In the genomic region with DNA sequence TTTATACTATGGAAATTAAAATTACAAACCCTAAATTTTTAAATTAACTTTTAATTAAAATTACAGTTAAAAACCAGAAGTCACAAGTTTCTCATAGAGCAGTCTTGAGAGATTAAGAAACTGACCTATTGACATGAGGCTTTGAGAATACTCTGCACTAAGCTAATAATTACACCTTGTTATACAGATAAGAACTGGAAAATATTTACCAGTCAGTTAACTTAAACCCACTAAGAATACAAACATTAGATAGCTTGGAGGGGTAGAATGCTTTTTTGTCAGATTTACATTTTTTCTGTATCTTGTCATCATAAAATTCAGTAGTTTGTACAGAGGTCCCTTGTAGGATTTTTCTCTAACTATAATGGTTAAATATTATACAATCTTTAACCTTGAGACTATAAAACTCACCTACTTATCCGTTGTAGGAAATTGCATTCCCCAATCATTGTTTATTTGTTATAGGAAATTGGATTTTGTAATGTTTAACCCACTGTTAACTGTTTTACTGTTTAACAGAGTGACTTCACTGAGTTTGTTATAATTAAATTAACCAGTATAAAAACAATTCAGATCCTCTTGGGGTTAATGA, we compare ENCODE assay signal across 1 cellular context.
A peak's percentile ranks its signal among the peaks of the same experiment; 100 is the strongest.
TF ChIP-seq lines count a peak whose summit lies in the region.

No MANE protein-coding gene starts in this region.

TF ChIP-seq in HepG2, 621 proteins besides CTCF, POLR2A, EP300 and RAD21 (continued from another document and continues in another):
- TF ChIP-seq, protein P1, sequence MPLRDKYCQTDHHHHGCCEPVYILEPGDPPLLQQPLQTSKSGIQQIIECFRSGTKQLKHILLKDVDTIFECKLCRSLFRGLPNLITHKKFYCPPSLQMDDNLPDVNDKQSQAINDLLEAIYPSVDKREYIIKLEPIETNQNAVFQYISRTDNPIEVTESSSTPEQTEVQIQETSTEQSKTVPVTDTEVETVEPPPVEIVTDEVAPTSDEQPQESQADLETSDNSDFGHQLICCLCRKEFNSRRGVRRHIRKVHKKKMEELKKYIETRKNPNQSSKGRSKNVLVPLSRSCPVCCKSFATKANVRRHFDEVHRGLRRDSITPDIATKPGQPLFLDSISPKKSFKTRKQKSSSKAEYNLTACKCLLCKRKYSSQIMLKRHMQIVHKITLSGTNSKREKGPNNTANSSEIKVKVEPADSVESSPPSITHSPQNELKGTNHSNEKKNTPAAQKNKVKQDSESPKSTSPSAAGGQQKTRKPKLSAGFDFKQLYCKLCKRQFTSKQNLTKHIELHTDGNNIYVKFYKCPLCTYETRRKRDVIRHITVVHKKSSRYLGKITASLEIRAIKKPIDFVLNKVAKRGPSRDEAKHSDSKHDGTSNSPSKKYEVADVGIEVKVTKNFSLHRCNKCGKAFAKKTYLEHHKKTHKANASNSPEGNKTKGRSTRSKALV (CRISPR knock-in tag; IDR thresholded peaks at IDR 0.05) = 0 out of 2 replicates have a peak, but pooled peaks have one; percentile 40
- TF ChIP-seq ZMYM2 (CRISPR knock-in tag; IDR thresholded peaks at IDR 0.05) (no peak), ZNF577 (CRISPR knock-in tag; IDR thresholded peaks at IDR 0.05; ENCODE audit: borderline replicate concordance, low read depth) (no peak), TOPORS (CRISPR knock-in tag; IDR thresholded peaks at IDR 0.05) (no peak), HNRNPK (IDR thresholded peaks at IDR 0.05; ENCODE audit: low read depth, low read length, poor library complexity, severe bottlenecking) (no peak), NR3C1 (CRISPR knock-in tag; IDR thresholded peaks at IDR 0.05) (no peak), FIP1L1 (IDR thresholded peaks at IDR 0.05; ENCODE audit: borderline replicate concordance, insufficient read depth, low read depth, low read length) (no peak), ZNF431 (CRISPR knock-in tag; IDR thresholded peaks at IDR 0.05; ENCODE audit: borderline replicate concordance, low read depth) (no peak), ZNF232 (CRISPR knock-in tag; IDR thresholded peaks at IDR 0.05; ENCODE audit: borderline replicate concordance) (no peak), HDAC6 (IDR thresholded peaks at IDR 0.05; ENCODE audit: low read depth, low read length) (no peak), MIXL1 (CRISPR knock-in tag; IDR thresholded peaks at IDR 0.05) (peak; percentile 42; the same call in 1 of the 2 replicates), GABPA (IDR thresholded peaks at IDR 0.05; ENCODE audit: low read depth, low read length) (no peak), GABPA (CRISPR knock-in tag; IDR thresholded peaks at IDR 0.05; ENCODE audit: low read depth) (no peak), NR2F2 (IDR thresholded peaks at IDR 0.05; ENCODE audit: borderline replicate concordance, low read depth) (peak; percentile 93), ZNF260 (CRISPR knock-in tag; IDR thresholded peaks at IDR 0.05; ENCODE audit: borderline replicate concordance, low read depth) (no peak), ZNF20 (CRISPR knock-in tag; IDR thresholded peaks at IDR 0.05) (no peak), CC2D1A (CRISPR knock-in tag; IDR thresholded peaks at IDR 0.05) (no peak), SRSF1 (optimal IDR thresholded peaks at IDR 0.05; ENCODE audit: low read depth, low read length) (no peak), ADNP (CRISPR knock-in tag; IDR thresholded peaks at IDR 0.05) (no peak), NPAS2 (CRISPR knock-in tag; IDR thresholded peaks at IDR 0.05; ENCODE audit: borderline replicate concordance) (no peak), SALL1 (CRISPR knock-in tag; IDR thresholded peaks at IDR 0.05) (no peak), ZNF772 (CRISPR knock-in tag; IDR thresholded peaks at IDR 0.05) (no peak), ONECUT2 (CRISPR knock-in tag; IDR thresholded peaks at IDR 0.05) (no peak), DMAP1 (CRISPR knock-in tag; IDR thresholded peaks at IDR 0.05) (no peak), NR2F6 (IDR thresholded peaks at IDR 0.05) (peak; percentile 89), NR2F6 (CRISPR knock-in tag; IDR thresholded peaks at IDR 0.05) (peak; percentile 71), FOXK2 (IDR thresholded peaks at IDR 0.05) (no peak), MED8 (CRISPR knock-in tag; IDR thresholded peaks at IDR 0.05; ENCODE audit: insufficient replicate concordance) (no peak), ZNF781 (CRISPR knock-in tag; IDR thresholded peaks at IDR 0.05; ENCODE audit: borderline replicate concordance, not compliant biosample characterization) (no peak), ZFX (CRISPR knock-in tag; IDR thresholded peaks at IDR 0.05; ENCODE audit: low read depth) (no peak), ZFP62 (CRISPR knock-in tag; IDR thresholded peaks at IDR 0.05) (no peak), SAFB2 (CRISPR knock-in tag; IDR thresholded peaks at IDR 0.05; ENCODE audit: borderline replicate concordance, low read depth) (no peak)
- TF ChIP-seq, protein P2, sequence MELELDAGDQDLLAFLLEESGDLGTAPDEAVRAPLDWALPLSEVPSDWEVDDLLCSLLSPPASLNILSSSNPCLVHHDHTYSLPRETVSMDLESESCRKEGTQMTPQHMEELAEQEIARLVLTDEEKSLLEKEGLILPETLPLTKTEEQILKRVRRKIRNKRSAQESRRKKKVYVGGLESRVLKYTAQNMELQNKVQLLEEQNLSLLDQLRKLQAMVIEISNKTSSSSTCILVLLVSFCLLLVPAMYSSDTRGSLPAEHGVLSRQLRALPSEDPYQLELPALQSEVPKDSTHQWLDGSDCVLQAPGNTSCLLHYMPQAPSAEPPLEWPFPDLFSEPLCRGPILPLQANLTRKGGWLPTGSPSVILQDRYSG (CRISPR knock-in tag; IDR thresholded peaks at IDR 0.05) = no peak
- TF ChIP-seq, protein P3, sequence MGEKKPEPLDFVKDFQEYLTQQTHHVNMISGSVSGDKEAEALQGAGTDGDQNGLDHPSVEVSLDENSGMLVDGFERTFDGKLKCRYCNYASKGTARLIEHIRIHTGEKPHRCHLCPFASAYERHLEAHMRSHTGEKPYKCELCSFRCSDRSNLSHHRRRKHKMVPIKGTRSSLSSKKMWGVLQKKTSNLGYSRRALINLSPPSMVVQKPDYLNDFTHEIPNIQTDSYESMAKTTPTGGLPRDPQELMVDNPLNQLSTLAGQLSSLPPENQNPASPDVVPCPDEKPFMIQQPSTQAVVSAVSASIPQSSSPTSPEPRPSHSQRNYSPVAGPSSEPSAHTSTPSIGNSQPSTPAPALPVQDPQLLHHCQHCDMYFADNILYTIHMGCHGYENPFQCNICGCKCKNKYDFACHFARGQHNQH (CRISPR knock-in tag; IDR thresholded peaks at IDR 0.05) = no peak
- TF ChIP-seq, protein P4, sequence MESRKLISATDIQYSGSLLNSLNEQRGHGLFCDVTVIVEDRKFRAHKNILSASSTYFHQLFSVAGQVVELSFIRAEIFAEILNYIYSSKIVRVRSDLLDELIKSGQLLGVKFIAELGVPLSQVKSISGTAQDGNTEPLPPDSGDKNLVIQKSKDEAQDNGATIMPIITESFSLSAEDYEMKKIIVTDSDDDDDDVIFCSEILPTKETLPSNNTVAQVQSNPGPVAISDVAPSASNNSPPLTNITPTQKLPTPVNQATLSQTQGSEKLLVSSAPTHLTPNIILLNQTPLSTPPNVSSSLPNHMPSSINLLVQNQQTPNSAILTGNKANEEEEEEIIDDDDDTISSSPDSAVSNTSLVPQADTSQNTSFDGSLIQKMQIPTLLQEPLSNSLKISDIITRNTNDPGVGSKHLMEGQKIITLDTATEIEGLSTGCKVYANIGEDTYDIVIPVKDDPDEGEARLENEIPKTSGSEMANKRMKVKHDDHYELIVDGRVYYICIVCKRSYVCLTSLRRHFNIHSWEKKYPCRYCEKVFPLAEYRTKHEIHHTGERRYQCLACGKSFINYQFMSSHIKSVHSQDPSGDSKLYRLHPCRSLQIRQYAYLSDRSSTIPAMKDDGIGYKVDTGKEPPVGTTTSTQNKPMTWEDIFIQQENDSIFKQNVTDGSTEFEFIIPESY (CRISPR knock-in tag; IDR thresholded peaks at IDR 0.05) = no peak
- TF ChIP-seq, protein P5, sequence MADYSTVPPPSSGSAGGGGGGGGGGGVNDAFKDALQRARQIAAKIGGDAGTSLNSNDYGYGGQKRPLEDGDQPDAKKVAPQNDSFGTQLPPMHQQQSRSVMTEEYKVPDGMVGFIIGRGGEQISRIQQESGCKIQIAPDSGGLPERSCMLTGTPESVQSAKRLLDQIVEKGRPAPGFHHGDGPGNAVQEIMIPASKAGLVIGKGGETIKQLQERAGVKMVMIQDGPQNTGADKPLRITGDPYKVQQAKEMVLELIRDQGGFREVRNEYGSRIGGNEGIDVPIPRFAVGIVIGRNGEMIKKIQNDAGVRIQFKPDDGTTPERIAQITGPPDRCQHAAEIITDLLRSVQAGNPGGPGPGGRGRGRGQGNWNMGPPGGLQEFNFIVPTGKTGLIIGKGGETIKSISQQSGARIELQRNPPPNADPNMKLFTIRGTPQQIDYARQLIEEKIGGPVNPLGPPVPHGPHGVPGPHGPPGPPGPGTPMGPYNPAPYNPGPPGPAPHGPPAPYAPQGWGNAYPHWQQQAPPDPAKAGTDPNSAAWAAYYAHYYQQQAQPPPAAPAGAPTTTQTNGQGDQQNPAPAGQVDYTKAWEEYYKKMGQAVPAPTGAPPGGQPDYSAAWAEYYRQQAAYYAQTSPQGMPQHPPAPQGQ (CRISPR knock-in tag; IDR thresholded peaks at IDR 0.05; ENCODE audit: borderline replicate concordance) = no peak
- TF ChIP-seq, protein P6, sequence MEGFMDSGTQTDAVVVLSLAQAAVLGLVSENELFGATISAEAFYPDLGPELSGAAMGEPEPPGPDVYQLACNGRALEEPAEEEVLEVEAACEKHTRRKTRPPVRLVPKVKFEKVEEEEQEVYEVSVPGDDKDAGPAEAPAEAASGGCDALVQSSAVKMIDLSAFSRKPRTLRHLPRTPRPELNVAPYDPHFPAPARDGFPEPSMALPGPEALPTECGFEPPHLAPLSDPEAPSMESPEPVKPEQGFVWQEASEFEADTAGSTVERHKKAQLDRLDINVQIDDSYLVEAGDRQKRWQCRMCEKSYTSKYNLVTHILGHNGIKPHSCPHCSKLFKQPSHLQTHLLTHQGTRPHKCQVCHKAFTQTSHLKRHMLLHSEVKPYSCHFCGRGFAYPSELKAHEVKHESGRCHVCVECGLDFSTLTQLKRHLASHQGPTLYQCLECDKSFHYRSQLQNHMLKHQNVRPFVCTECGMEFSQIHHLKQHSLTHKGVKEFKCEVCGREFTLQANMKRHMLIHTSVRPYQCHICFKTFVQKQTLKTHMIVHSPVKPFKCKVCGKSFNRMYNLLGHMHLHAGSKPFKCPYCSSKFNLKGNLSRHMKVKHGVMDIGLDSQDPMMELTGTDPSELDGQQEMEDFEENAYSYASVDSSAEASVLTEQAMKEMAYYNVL (CRISPR knock-in tag; IDR thresholded peaks at IDR 0.05; ENCODE audit: borderline replicate concordance) = no peak
- TF ChIP-seq, protein P7, sequence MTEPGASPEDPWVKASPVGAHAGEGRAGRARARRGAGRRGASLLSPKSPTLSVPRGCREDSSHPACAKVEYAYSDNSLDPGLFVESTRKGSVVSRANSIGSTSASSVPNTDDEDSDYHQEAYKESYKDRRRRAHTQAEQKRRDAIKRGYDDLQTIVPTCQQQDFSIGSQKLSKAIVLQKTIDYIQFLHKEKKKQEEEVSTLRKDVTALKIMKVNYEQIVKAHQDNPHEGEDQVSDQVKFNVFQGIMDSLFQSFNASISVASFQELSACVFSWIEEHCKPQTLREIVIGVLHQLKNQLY (CRISPR knock-in tag; IDR thresholded peaks at IDR 0.05) = 0 out of 2 replicates have a peak, but pooled peaks have one; percentile 20
- TF ChIP-seq, protein P8, sequence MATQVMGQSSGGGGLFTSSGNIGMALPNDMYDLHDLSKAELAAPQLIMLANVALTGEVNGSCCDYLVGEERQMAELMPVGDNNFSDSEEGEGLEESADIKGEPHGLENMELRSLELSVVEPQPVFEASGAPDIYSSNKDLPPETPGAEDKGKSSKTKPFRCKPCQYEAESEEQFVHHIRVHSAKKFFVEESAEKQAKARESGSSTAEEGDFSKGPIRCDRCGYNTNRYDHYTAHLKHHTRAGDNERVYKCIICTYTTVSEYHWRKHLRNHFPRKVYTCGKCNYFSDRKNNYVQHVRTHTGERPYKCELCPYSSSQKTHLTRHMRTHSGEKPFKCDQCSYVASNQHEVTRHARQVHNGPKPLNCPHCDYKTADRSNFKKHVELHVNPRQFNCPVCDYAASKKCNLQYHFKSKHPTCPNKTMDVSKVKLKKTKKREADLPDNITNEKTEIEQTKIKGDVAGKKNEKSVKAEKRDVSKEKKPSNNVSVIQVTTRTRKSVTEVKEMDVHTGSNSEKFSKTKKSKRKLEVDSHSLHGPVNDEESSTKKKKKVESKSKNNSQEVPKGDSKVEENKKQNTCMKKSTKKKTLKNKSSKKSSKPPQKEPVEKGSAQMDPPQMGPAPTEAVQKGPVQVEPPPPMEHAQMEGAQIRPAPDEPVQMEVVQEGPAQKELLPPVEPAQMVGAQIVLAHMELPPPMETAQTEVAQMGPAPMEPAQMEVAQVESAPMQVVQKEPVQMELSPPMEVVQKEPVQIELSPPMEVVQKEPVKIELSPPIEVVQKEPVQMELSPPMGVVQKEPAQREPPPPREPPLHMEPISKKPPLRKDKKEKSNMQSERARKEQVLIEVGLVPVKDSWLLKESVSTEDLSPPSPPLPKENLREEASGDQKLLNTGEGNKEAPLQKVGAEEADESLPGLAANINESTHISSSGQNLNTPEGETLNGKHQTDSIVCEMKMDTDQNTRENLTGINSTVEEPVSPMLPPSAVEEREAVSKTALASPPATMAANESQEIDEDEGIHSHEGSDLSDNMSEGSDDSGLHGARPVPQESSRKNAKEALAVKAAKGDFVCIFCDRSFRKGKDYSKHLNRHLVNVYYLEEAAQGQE (IDR thresholded peaks at IDR 0.05; ENCODE audit: borderline replicate concordance in 1 of 2, low read depth in 1 of 2, low read length in 2 of 2) = no peak
- TF ChIP-seq, protein P9, sequence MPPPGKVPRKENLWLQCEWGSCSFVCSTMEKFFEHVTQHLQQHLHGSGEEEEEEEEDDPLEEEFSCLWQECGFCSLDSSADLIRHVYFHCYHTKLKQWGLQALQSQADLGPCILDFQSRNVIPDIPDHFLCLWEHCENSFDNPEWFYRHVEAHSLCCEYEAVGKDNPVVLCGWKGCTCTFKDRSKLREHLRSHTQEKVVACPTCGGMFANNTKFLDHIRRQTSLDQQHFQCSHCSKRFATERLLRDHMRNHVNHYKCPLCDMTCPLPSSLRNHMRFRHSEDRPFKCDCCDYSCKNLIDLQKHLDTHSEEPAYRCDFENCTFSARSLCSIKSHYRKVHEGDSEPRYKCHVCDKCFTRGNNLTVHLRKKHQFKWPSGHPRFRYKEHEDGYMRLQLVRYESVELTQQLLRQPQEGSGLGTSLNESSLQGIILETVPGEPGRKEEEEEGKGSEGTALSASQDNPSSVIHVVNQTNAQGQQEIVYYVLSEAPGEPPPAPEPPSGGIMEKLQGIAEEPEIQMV (CRISPR knock-in tag; IDR thresholded peaks at IDR 0.05; ENCODE audit: low read depth) = no peak
